ENCODE assay signal across 8 cellular contexts in the genomic region with DNA sequence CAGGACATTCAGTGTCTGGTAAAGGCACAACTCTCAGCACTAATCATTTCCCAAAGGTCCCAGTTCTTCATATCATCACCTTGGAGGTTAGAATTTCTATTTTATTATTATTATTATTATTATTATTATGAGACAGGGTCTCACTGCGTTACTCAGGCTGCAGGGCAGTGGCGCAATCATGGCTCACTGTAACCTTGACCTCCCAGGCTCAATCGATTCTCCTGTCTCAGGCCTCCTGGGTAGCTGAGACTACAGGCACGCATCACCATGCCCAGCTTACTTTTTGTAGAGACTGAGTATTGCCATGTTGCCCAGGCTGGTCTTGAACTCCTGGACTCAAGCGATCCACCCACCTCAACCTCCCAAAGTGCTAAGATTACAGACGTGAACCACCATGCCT.
"Had no signal": no experiment of that assay in that cellular context is flagged by ENCODE, and none has a peak within 500 bp of the region (broad histone marks: within the 10 kb centered on the region; RNA-seq: fewer than 3 reads in every experiment).

No MANE protein-coding gene starts in this region.

- ATAC-seq: GM12878 had no signal

- DNase-seq: GDM1, GF-D8 had no signal

- H3K4me3 ChIP-seq: GM12878 had no signal

- FAIRE-seq: G401.6, GM12878, GM12891, GM12892, GM18507, GM19239 had no signal
